ENCODE assay signal across 8 cellular contexts in genomic region chr19:51704601-51705000, GRCh38. TPM values are rescaled to one million over a fixed set of nuclear protein-coding genes. Genes with fewer than 3 reads are reported as not detected.
DNase-seq lines count a peak whose midpoint lies in the region; ATAC-seq, FAIRE-seq and TF ChIP-seq lines count a peak whose summit lies in the region.

No MANE protein-coding gene starts in this region.

- FAIRE-seq in pancreas (lab: Jason Lieb, UNC) = no peak

- POLR2A ChIA-PET in Caco-2 (lab: Charles Lee) = interaction anchor here (0.6 to 1.5 kb wide), 3 partner anchors 110 to 485 kb away, joined by 3 to 5 read pairs (median 3); partner anchors contain the start of gene PPP2R1A

- H3K4me3 ChIP-seq in Caco-2 (ENCODE audit: low read depth, low read length) (peak overlapping the region; percentile 54), SJSA1 (peak overlapping the region; percentile 50), esophagus muscularis mucosa (peak overlapping the region; percentile 62 to 72 (median 66)), pancreas (peak overlapping the region; percentile 41 to 66 (median 50))

- H3K27ac Mint-ChIP-seq in Caco-2 (ENCODE audit: unreplicated experiment) = peak overlapping the region; percentile 90

- H3K27ac ChIP-seq in SJSA1 = peak overlapping the region; percentile 50
- peak overlapping the region; percentile 88 to 94 (median 92) for H3K27ac ChIP-seq in esophagus muscularis mucosa (replicated peaks in 1 of 4)
- H3K27ac ChIP-seq in pancreas = peak overlapping the region; percentile 61 to 90 (median 78)

- TF ChIP-seq POLR2A in esophagus muscularis mucosa (IDR thresholded peaks at IDR 0.05; ENCODE audit: low read depth) = no peak

- intact Hi-C loops in Caco-2 (cut with micrococcal nuclease; ENCODE audit: unreplicated experiment) = loop anchor here (1.0 kb wide), 1 partner anchor 15 kb away; no protein-coding TSS in a partner anchor
- intact Hi-C loops in esophagus muscularis mucosa (cut with DNase I) = loop anchor here (10.0 kb wide), 1 partner anchor 340 kb away; the partner anchor contains the start of genes CLDND2 and ETFB
- intact Hi-C loops in pancreas (cut with DNase I) = no loop called here

- peak in 1 of 2 experiments; percentile 39 for DNase-seq in Caco-2
- DNase-seq in SJSA1 (ENCODE audit: low read depth in 1 of 2, low spot score in 2 of 2) = no peak
- no peak for DNase-seq in esophagus muscularis mucosa (ENCODE audit: extremely low spot score)
- DNase-seq in pancreas = peak in 2 of 6 donors; percentile 21 to 49
- no peak for DNase-seq in medulla oblongata (ENCODE audit: extremely low spot score)
- no peak for DNase-seq in NCI-H1930 (lab: John Stamatoyannopoulos, UW)
- DNase-seq in T1000 (lab: John Stamatoyannopoulos, UW) = no peak

- 44% methylated on average over 5 of the region's 5 CpGs for WGBS in esophagus muscularis mucosa
- WGBS in pancreas, 2 donors = 26% methylated on average over 5 of the region's 5 CpGs

- peak overlapping the region; percentile 85 for H3K4me3 Mint-ChIP-seq in Caco-2 (ENCODE audit: unreplicated experiment)

- H3K9me3 Mint-ChIP-seq in Caco-2 (ENCODE audit: unreplicated experiment) = peaks cover 19% of the 10 kb centered on the region

- H3K4me1 Mint-ChIP-seq in Caco-2 (ENCODE audit: low read depth, unreplicated experiment) = peaks cover 12% of the 10 kb centered on the region

- H3K36me3 ChIP-seq in Caco-2 (ENCODE audit: control insufficient read depth, insufficient read depth, low read length) = no peaks in the 10 kb centered on the region
- H3K36me3 ChIP-seq in SJSA1 = peaks cover 67% of the 10 kb centered on the region
- peaks cover 16 to 53% (median 33%) of the 10 kb centered on the region in 4 donors for H3K36me3 ChIP-seq in esophagus muscularis mucosa
- H3K36me3 ChIP-seq in pancreas = no peaks in the 10 kb centered on the region

- H3K27me3 Mint-ChIP-seq in Caco-2 (ENCODE audit: insufficient read depth, unreplicated experiment) = no peaks in the 10 kb centered on the region

- ATAC-seq in pancreas (no peak), GM21447 (IDR thresholded peaks at IDR 0.05; ENCODE audit: unreplicated experiment) (no peak)

- CTCF ChIA-PET in Caco-2 (lab: Charles Lee) = interaction anchor here (0.6 to 1.8 kb wide), 5 partner anchors 15 to 100 kb away, joined by 3 to 10 read pairs (median 3); no protein-coding TSS in a partner anchor

- TF ChIP-seq EP300 in esophagus muscularis mucosa (IDR thresholded peaks at IDR 0.05) = no peak

- no peak for TF ChIP-seq CTCF in Caco-2 (IDR thresholded peaks at IDR 0.05; ENCODE audit: insufficient read depth in 1 of 2, low read depth in 1 of 2, low read length in 1 of 2, severe bottlenecking in 1 of 2, unreplicated experiment in 1 of 2)
- no peak for TF ChIP-seq CTCF in esophagus muscularis mucosa (IDR thresholded peaks at IDR 0.05)
- TF ChIP-seq CTCF in pancreas (IDR thresholded peaks at IDR 0.05) = no peak

- H3K4me1 ChIP-seq in Caco-2 (peaks cover 12% of the 10 kb centered on the region; the same call in 1 of the 2 replicates), SJSA1 (replicated peaks) (peaks cover 6% of the 10 kb centered on the region; the same call in 1 of the 2 replicates), esophagus muscularis mucosa (peaks cover 34 to 47% (median 41%) of the 10 kb centered on the region in 4 donors), pancreas (peaks cover 0 to 7% (median 0%) of the 10 kb centered on the region in 3 donors)

- BruUV-seq in Caco-2 (replicated peaks; lab: Mats Ljungman, UMichigan) = no TSS peak

- H3K9me3 ChIP-seq in Caco-2 (no peaks in the 10 kb centered on the region), SJSA1 (replicated peaks) (no peaks in the 10 kb centered on the region), esophagus muscularis mucosa (no peaks in the 10 kb centered on the region), pancreas (no peaks in the 10 kb centered on the region)

- H3K27me3 ChIP-seq in Caco-2 (replicated peaks; ENCODE audit: control insufficient read depth, insufficient read depth, low read length) (no peaks in the 10 kb centered on the region), SJSA1 (replicated peaks) (no peaks in the 10 kb centered on the region), esophagus muscularis mucosa (no peaks in the 10 kb centered on the region), pancreas (no peaks in the 10 kb centered on the region)

- H3K36me3 Mint-ChIP-seq in Caco-2 (ENCODE audit: insufficient read depth, unreplicated experiment) = peaks cover 37% of the 10 kb centered on the region

RNA-seq across cellular contexts. Expression of gene SPACA6, which starts 11.5 kb away (rescaled TPM):
- total RNA-seq in Caco-2 (2022) (3.6 and 4.9 TPM in 2 replicates), esophagus muscularis mucosa (10 to 100 TPM; 11.8 to 37.8 (median 17.4) TPM), pancreas (10 to 100 TPM in 1 of 6 donors, 1 to 10 TPM in 5; 3.8 to 12.4 (median 5.9) TPM)
- total RNA-seq in SJSA1 (2014; rRNA removed; shearing (Covaris generic)) = 8.7 and 10.7 TPM in 2 replicates
- 10 to 100 TPM; 27.2 to 29.4 TPM for polyA plus RNA-seq in pancreas

RNA-seq across cellular contexts. Expression of gene HAS1, which starts 19.2 kb away (rescaled TPM):
- total RNA-seq in Caco-2 (2022) (not detected in 2 replicates), esophagus muscularis mucosa (10 to 100 TPM in 1 of 4 donors, 1 to 10 TPM in 1, under 1 TPM in 2; under 0.01 to 28.8 (median 1.3) TPM), pancreas (under 1 TPM in 4 of 6 donors, not detected in 2; 0.06 to 0.58 (median 0.36) TPM)
- not detected in 2 replicates for total RNA-seq in SJSA1 (2014; rRNA removed; shearing (Covaris generic))
- 1 to 10 TPM in 1 of 2 donors, under 1 TPM in 1; 0.54 to 1.3 TPM for polyA plus RNA-seq in pancreas

RNA-seq across cellular contexts. Expression of gene FPR1, which starts 47.1 kb away (rescaled TPM):
- total RNA-seq in Caco-2 (2022) = not detected in 2 replicates
- total RNA-seq in SJSA1 (2014; rRNA removed; shearing (Covaris generic)) = not detected in 2 replicates
- total RNA-seq in esophagus muscularis mucosa = 10 to 100 TPM in 2 of 4 donors, 1 to 10 TPM in 2; 3.7 to 38.9 (median 7.7) TPM
- 1 to 10 TPM in 4 of 6 donors, under 1 TPM in 2; 0.37 to 6.8 (median 2.4) TPM for total RNA-seq in pancreas
- under 1 TPM; 0.57 to 0.73 TPM for polyA plus RNA-seq in pancreas

RNA-seq across cellular contexts. Expression of gene FPR2, which starts 56.4 kb away (rescaled TPM):
- total RNA-seq in Caco-2 (2022) = not detected in 2 replicates
- total RNA-seq in SJSA1 (2014; rRNA removed; shearing (Covaris generic)) = not detected in 2 replicates
- total RNA-seq in esophagus muscularis mucosa = 1 to 10 TPM in 2 of 4 donors, under 1 TPM in 1, not detected in 1; 0.29 to 9.1 (median 1.5) TPM
- total RNA-seq in pancreas = 1 to 10 TPM in 1 of 6 donors, under 1 TPM in 3, not detected in 2; 0.25 to 1.3 (median 0.69) TPM
- polyA plus RNA-seq in pancreas = under 1 TPM in 1 of 2 donors, not detected in 1; 0.14 TPM

RNA-seq across cellular contexts. Expression of gene SIGLEC14, which starts 58.0 kb away (rescaled TPM):
- total RNA-seq in Caco-2 (2022) = not detected in 2 replicates
- total RNA-seq in SJSA1 (2014; rRNA removed; shearing (Covaris generic)) = not detected in 2 replicates
- 1 to 10 TPM in 3 of 4 donors, not detected in 1; 2.5 to 9.9 (median 5.0) TPM for total RNA-seq in esophagus muscularis mucosa
- 1 to 10 TPM in 4 of 6 donors, under 1 TPM in 1, not detected in 1; 0.37 to 5.0 (median 1.6) TPM for total RNA-seq in pancreas
- polyA plus RNA-seq in pancreas = under 1 TPM; 0.12 to 0.27 TPM

Comparison
In these comparisons a context has a peak if more than half of its experiments do, and no peak if none do; other contexts are left out.
1. intact Hi-C loops: an anchor here in Caco-2 (1.0 kb wide) and esophagus muscularis mucosa (10.0 kb wide); none called in pancreas.